ENCODE assay signal across 1 cellular context in the genomic region with DNA sequence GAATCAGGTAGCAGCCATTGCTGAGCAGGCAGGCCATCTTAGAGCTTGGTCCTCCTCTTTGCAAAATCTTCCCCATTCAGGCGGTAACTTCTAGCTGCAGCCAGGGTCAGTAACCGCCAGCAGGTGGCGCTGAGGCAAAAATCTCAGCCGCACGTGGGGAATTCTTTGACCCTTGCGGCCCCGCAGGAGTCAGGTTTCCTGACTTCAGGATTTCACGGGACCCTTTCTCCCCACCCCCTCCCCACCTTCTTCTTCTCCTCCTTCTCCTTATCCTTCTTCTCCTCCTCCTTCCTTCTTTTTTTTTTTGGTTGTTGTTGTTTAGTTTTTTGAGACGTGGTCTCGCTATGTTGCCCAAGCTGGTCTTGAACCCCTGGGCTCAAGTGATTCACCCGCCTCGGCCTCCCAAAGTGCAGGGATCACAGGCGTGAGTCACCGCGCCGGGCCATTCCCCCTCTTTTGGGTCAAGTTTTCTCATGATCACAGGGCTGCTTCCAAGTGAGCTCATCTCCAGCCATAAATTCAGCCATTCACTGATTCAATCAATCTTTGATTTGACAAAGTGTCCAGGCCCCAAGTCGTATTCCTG.
TF ChIP-seq lines count a peak whose summit lies in the region.

No MANE protein-coding gene starts in this region.

TF ChIP-seq in HEK293, 187 proteins besides CTCF, POLR2A, EP300 and RAD21 (continued from another document and continues in another):
- TF ChIP-seq, protein P1, sequence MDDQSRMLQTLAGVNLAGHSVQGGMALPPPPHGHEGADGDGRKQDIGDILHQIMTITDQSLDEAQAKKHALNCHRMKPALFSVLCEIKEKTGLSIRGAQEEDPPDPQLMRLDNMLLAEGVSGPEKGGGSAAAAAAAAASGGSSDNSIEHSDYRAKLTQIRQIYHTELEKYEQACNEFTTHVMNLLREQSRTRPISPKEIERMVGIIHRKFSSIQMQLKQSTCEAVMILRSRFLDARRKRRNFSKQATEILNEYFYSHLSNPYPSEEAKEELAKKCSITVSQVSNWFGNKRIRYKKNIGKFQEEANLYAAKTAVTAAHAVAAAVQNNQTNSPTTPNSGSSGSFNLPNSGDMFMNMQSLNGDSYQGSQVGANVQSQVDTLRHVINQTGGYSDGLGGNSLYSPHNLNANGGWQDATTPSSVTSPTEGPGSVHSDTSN (CRISPR knock-in tag; IDR thresholded peaks at IDR 0.05): no peak
- TF ChIP-seq ZFP3 (tag by site-specific recombination; IDR thresholded peaks at IDR 0.05; ENCODE audit: low read depth) (no peak), ZFP69B (tag by site-specific recombination; IDR thresholded peaks at IDR 0.05) (0 out of 2 replicates have a peak, but pooled peaks have one; percentile 52), ZNF221 (tag by site-specific recombination; IDR thresholded peaks at IDR 0.05; ENCODE audit: borderline replicate concordance) (no peak), ZNF184 (tag by site-specific recombination; IDR thresholded peaks at IDR 0.05) (no peak), ZNF157 (tag by site-specific recombination; IDR thresholded peaks at IDR 0.05) (no peak), ZNF404 (tag by site-specific recombination; IDR thresholded peaks at IDR 0.05) (no peak), GFI1B (tag by site-specific recombination; IDR thresholded peaks at IDR 0.05) (peak; percentile 94), ZNF677 (tag by site-specific recombination; IDR thresholded peaks at IDR 0.05) (no peak), ZNF776 (tag by site-specific recombination; IDR thresholded peaks at IDR 0.05; ENCODE audit: borderline replicate concordance) (no peak), GLI4 (tag by site-specific recombination; IDR thresholded peaks at IDR 0.05) (no peak), IKZF3 (tag by site-specific recombination; IDR thresholded peaks at IDR 0.05) (no peak), ZNF155 (tag by site-specific recombination; IDR thresholded peaks at IDR 0.05) (no peak), YY1 (tag by site-specific recombination; IDR thresholded peaks at IDR 0.05) (no peak), ZNF660 (tag by site-specific recombination; IDR thresholded peaks at IDR 0.05) (no peak), ZSCAN23 (tag by site-specific recombination; IDR thresholded peaks at IDR 0.05) (peak; percentile 67; the same call in 1 of the 2 replicates), ZNF585B (tag by site-specific recombination; IDR thresholded peaks at IDR 0.05) (no peak), KLF10 (tag by site-specific recombination; IDR thresholded peaks at IDR 0.05) (no peak), ZNF366 (tag by site-specific recombination; conservative IDR thresholded peaks at IDR 0.05) (no peak), RBAK (tag by site-specific recombination; IDR thresholded peaks at IDR 0.05) (no peak), ZNF23 (tag by site-specific recombination; IDR thresholded peaks at IDR 0.05; ENCODE audit: borderline replicate concordance) (no peak), ZNF354C (tag by site-specific recombination; IDR thresholded peaks at IDR 0.05; ENCODE audit: borderline replicate concordance, low read depth) (no peak), YY2 (tag by site-specific recombination; IDR thresholded peaks at IDR 0.05) (0 out of 2 replicates have a peak, but pooled peaks have one; percentile 48), ZNF704 (tag by site-specific recombination; IDR thresholded peaks at IDR 0.05) (no peak), ZNF280C (tag by site-specific recombination; IDR thresholded peaks at IDR 0.05) (no peak), ZNF626 (tag by site-specific recombination; IDR thresholded peaks at IDR 0.05) (no peak), EGR2 (tag by site-specific recombination; IDR thresholded peaks at IDR 0.05; ENCODE audit: low read depth) (0 out of 2 replicates have a peak, but pooled peaks have one; percentile 37), INSM2 (tag by site-specific recombination; IDR thresholded peaks at IDR 0.05) (no peak), ZIC2 (tag by site-specific recombination; IDR thresholded peaks at IDR 0.05) (no peak), ZNF10 (tag by site-specific recombination; IDR thresholded peaks at IDR 0.05) (no peak), ZBTB1 (tag by site-specific recombination; IDR thresholded peaks at IDR 0.05) (no peak), ZNF239 (tag by site-specific recombination; IDR thresholded peaks at IDR 0.05) (no peak), BCL6B (tag by site-specific recombination; IDR thresholded peaks at IDR 0.05) (no peak), KLF8 (tag by site-specific recombination; IDR thresholded peaks at IDR 0.05) (peak; percentile 72), ZNF747 (tag by site-specific recombination; IDR thresholded peaks at IDR 0.05) (no peak), SETDB1 (IDR thresholded peaks at IDR 0.05; ENCODE audit: insufficient read length, low read length) (no peak), FEZF1 (tag by site-specific recombination; IDR thresholded peaks at IDR 0.05) (no peak), ZNF174 (tag by site-specific recombination; IDR thresholded peaks at IDR 0.05) (no peak), ZNF391 (tag by site-specific recombination; IDR thresholded peaks at IDR 0.05; ENCODE audit: borderline replicate concordance, low read depth) (peak; percentile 83; the same call in 1 of the 2 replicates), ZNF76 (tag by site-specific recombination; IDR thresholded peaks at IDR 0.05; ENCODE audit: borderline replicate concordance, low read depth) (no peak), ZNF398 (tag by site-specific recombination; IDR thresholded peaks at IDR 0.05) (no peak), ZNF510 (tag by site-specific recombination; IDR thresholded peaks at IDR 0.05; ENCODE audit: insufficient replicate concordance) (no peak), ZNF600 (tag by site-specific recombination; IDR thresholded peaks at IDR 0.05) (no peak), ZNF777 (tag by site-specific recombination; IDR thresholded peaks at IDR 0.05; ENCODE audit: borderline replicate concordance) (no peak), ZNF473 (tag by site-specific recombination; IDR thresholded peaks at IDR 0.05) (no peak), ZNF426 (tag by site-specific recombination; IDR thresholded peaks at IDR 0.05) (no peak), ZNF449 (tag by site-specific recombination; IDR thresholded peaks at IDR 0.05) (no peak), ZNF645 (tag by site-specific recombination; IDR thresholded peaks at IDR 0.05) (no peak), ZNF223 (tag by site-specific recombination; IDR thresholded peaks at IDR 0.05) (no peak)
- TF ChIP-seq, protein P2, sequence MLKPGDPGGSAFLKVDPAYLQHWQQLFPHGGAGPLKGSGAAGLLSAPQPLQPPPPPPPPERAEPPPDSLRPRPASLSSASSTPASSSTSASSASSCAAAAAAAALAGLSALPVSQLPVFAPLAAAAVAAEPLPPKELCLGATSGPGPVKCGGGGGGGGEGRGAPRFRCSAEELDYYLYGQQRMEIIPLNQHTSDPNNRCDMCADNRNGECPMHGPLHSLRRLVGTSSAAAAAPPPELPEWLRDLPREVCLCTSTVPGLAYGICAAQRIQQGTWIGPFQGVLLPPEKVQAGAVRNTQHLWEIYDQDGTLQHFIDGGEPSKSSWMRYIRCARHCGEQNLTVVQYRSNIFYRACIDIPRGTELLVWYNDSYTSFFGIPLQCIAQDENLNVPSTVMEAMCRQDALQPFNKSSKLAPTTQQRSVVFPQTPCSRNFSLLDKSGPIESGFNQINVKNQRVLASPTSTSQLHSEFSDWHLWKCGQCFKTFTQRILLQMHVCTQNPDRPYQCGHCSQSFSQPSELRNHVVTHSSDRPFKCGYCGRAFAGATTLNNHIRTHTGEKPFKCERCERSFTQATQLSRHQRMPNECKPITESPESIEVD (tag by site-specific recombination; IDR thresholded peaks at IDR 0.05): no peak
- TF ChIP-seq, protein P3, sequence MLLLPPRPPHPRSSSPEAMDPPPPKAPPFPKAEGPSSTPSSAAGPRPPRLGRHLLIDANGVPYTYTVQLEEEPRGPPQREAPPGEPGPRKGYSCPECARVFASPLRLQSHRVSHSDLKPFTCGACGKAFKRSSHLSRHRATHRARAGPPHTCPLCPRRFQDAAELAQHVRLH (tag by site-specific recombination; IDR thresholded peaks at IDR 0.05): peak; percentile 84
- TF ChIP-seq, protein P4, sequence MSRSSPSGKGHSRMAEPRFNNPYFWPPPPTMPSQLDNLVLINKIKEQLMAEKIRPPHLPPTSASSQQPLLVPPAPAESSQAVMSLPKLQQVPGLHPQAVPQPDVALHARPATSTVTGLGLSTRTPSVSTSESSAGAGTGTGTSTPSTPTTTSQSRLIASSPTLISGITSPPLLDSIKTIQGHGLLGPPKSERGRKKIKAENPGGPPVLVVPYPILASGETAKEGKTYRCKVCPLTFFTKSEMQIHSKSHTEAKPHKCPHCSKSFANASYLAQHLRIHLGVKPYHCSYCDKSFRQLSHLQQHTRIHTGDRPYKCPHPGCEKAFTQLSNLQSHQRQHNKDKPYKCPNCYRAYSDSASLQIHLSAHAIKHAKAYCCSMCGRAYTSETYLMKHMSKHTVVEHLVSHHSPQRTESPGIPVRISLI (tag by site-specific recombination; IDR thresholded peaks at IDR 0.05): no peak
